ENCODE assay signal across 9 cellular contexts in genomic region chr5:135204151-135204600, GRCh38.
DNase-seq lines count a peak whose midpoint lies in the region; ATAC-seq and TF ChIP-seq lines count a peak whose summit lies in the region.
"Had no signal": no experiment of that assay in that cellular context is flagged by ENCODE, and none has a peak within 500 bp of the region (broad histone marks: within the 10 kb centered on the region; RNA-seq: fewer than 3 reads in every experiment).

No MANE protein-coding gene starts in this region.

- peaks cover 6% of the 10 kb centered on the region for H3K36me3 Mint-ChIP-seq in activated T-helper 17 cell treated with anti-CD3 and anti-CD28 coated beads, Interleukin-2, amount 50 U/mL, for 72 hours (ENCODE audit: low read depth)

- no peaks in the 10 kb centered on the region for H3K27me3 ChIP-seq in prostate gland (replicated peaks; ENCODE audit: insufficient read depth)
- H3K27me3 ChIP-seq: BLaER1 treated with 17β-estradiol and CSF1 and Interleukin-3, amounts not matched to agents 10 nM and 100 nM had no signal

- intact Hi-C loops in prostate gland (cut with DNase I), result no loop called here

- no peak for TF ChIP-seq POLR2A in prostate gland (IDR thresholded peaks at IDR 0.05)

- DNase-seq in NCI-H146 (lab: John Stamatoyannopoulos, UW), result peak; percentile 8
- DNase-seq in NCI-H146 treated with DMSO at 0.1 percent for 48 hours (lab: John Stamatoyannopoulos, UW; ENCODE audit: unreplicated experiment), result no peak
- DNase-seq in M059J (ENCODE audit: low read depth), result peak; percentile 71
- DNase-seq in choroid plexus epithelial cell (ENCODE audit: low read depth), result no peak
- DNase-seq in prostate gland (ENCODE audit: low spot score), result no peak
- no peak for DNase-seq in amygdala (lab: John Stamatoyannopoulos, UW)

- H3K27me3 Mint-ChIP-seq in activated T-helper 17 cell treated with anti-CD3 and anti-CD28 coated beads, Interleukin-2, amount 50 U/mL, for 72 hours, result peaks cover 23% of the 10 kb centered on the region

- no peak overlapping the region for H3K27ac ChIP-seq in prostate gland
- H3K27ac ChIP-seq: BLaER1 treated with 17β-estradiol and CSF1 and Interleukin-3, amounts not matched to agents 10 nM and 100 nM had no signal

- H3K36me3 ChIP-seq in prostate gland, result no peaks in the 10 kb centered on the region
- H3K36me3 ChIP-seq: BLaER1 treated with 17β-estradiol and CSF1 and Interleukin-3, amounts not matched to agents 10 nM and 100 nM had no signal

- H3K27ac Mint-ChIP-seq in activated T-helper 17 cell treated with anti-CD3 and anti-CD28 coated beads, Interleukin-2, amount 50 U/mL, for 72 hours, result no peak overlapping the region

- H3K4me1 ChIP-seq in prostate gland (replicated peaks), result no peaks in the 10 kb centered on the region

- TF ChIP-seq CTCF in choroid plexus epithelial cell (conservative IDR thresholded peaks at IDR 0.05; ENCODE audit: low read depth, low read length) (peak; percentile 31), prostate gland (IDR thresholded peaks at IDR 0.05) (peak in 3 of 4 experiments; percentile 21 to 37 (median 27))

- no peaks in the 10 kb centered on the region for H3K9me3 ChIP-seq in prostate gland

- H3K9me3 Mint-ChIP-seq in activated T-helper 17 cell treated with anti-CD3 and anti-CD28 coated beads, Interleukin-2, amount 50 U/mL, for 72 hours, result peaks cover 3% of the 10 kb centered on the region

- no peak overlapping the region for H3K4me3 Mint-ChIP-seq in activated T-helper 17 cell treated with anti-CD3 and anti-CD28 coated beads, Interleukin-2, amount 50 U/mL, for 72 hours

- H3K4me1 Mint-ChIP-seq in activated T-helper 17 cell treated with anti-CD3 and anti-CD28 coated beads, Interleukin-2, amount 50 U/mL, for 72 hours, result no peaks in the 10 kb centered on the region

- ATAC-seq in GM18517 (IDR thresholded peaks at IDR 0.05; ENCODE audit: unreplicated experiment), result no peak
- ATAC-seq in activated T-helper 17 cell treated with anti-CD3 and anti-CD28 coated beads, Interleukin-2, amount 50 U/mL, for 72 hours (replicated peaks), result no peak

- H3K4me3 ChIP-seq in choroid plexus epithelial cell (ENCODE audit: low read depth, low read length) (no peak overlapping the region), prostate gland (no peak overlapping the region)
- H3K4me3 ChIP-seq: BLaER1 treated with 17β-estradiol and CSF1 and Interleukin-3, amounts not matched to agents 10 nM and 100 nM had no signal

- WGBS in prostate gland, result 51% methylated on average over 1 of the region's 1 CpG

Comparison
In these comparisons a context has a peak if more than half of its experiments do, and no peak if none do; other contexts are left out.
1. DNase-seq: peak in NCI-H146 (single experiment) and M059J (single experiment); none in NCI-H146 treated with DMSO at 0.1 percent for 48 hours (single experiment), choroid plexus epithelial cell (single experiment), prostate gland (single experiment) and amygdala (0 of 56).